ENCODE assay signal across 2 cellular contexts in genomic region chr6:18138906-18139305, GRCh38.
TF ChIP-seq lines count a peak whose summit lies in the region.

No MANE protein-coding gene starts in this region.

TF ChIP-seq in GM23338, 12 proteins besides CTCF, POLR2A, EP300 and RAD21:
- TF ChIP-seq ZNF114 (CRISPR knock-in tag; IDR thresholded peaks at IDR 0.05) (no peak), JUNB (IDR thresholded peaks at IDR 0.05; ENCODE audit: unreplicated experiment) (no peak), CREB1 (CRISPR knock-in tag; IDR thresholded peaks at IDR 0.05; ENCODE audit: low read depth) (no peak), REST (IDR thresholded peaks at IDR 0.05; ENCODE audit: unreplicated experiment) (no peak), STAT1 (IDR thresholded peaks at IDR 0.05; ENCODE audit: unreplicated experiment) (no peak), POLR2AphosphoS5 (IDR thresholded peaks at IDR 0.05; ENCODE audit: low read depth) (no peak), ZNF462 (CRISPR knock-in tag; IDR thresholded peaks at IDR 0.05) (no peak), ETS1 (IDR thresholded peaks at IDR 0.05) (no peak), NANOG (IDR thresholded peaks at IDR 0.05; ENCODE audit: borderline replicate concordance) (no peak), EZH2 (IDR thresholded peaks at IDR 0.05; ENCODE audit: low read depth, unreplicated experiment) (no peak), EZH2phosphoT487 (IDR thresholded peaks at IDR 0.05; ENCODE audit: unreplicated experiment) (no peak), ZNF331 (CRISPR knock-in tag; IDR thresholded peaks at IDR 0.05; ENCODE audit: low read depth) (no peak)

TF ChIP-seq in H1, 55 proteins besides CTCF, POLR2A, EP300 and RAD21:
- TF ChIP-seq NRF1 (IDR thresholded peaks at IDR 0.05; ENCODE audit: low read depth, low read length), result no peak
- TF ChIP-seq CHD2 (IDR thresholded peaks at IDR 0.05; ENCODE audit: low read length), result no peak
- TF ChIP-seq RBBP5 (IDR thresholded peaks at IDR 0.05; ENCODE audit: borderline replicate concordance, low read depth, low read length), result no peak
- no peak for TF ChIP-seq KDM5A (IDR thresholded peaks at IDR 0.05; ENCODE audit: low read length)
- TF ChIP-seq BRCA1 (IDR thresholded peaks at IDR 0.05; ENCODE audit: low read depth, low read length), result no peak
- no peak for TF ChIP-seq SP1 (IDR thresholded peaks at IDR 0.05; ENCODE audit: low read depth, low read length)
- TF ChIP-seq ZNF274 (IDR thresholded peaks at IDR 0.05; ENCODE audit: borderline replicate concordance, extremely low read depth, low read length), result no peak
- no peak for TF ChIP-seq E2F6 (IDR thresholded peaks at IDR 0.05)
- no peak for TF ChIP-seq SRF (IDR thresholded peaks at IDR 0.05; ENCODE audit: low read depth, low read length)
- no peak for TF ChIP-seq POU5F1 (IDR thresholded peaks at IDR 0.05; ENCODE audit: low read depth, low read length)
